17 cellular contexts compared by ENCODE assay signal in the genomic region with DNA sequence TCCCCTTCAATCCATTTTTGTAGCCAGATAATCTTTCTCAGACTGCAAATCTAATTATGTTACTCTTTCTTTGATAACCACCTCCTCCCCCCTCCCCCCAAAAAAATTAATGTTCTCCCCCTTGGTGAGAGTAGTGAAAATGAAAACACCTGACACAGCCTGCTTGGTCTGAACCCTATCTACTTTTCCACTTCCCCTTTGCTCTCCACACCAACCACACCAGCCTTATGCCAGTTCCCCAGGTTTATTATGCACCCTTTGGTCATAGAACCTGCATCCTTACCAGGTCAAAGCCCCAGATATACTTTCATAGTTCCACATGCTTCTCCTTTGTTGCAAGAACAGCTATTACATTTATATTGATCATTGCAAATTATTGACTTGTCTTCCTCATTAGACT. TPM values are rescaled to one million over a fixed set of nuclear protein-coding genes. Genes with fewer than 3 reads are reported as not detected.
DNase-seq lines count a peak whose midpoint lies in the region; ATAC-seq and TF ChIP-seq lines count a peak whose summit lies in the region.
"Had no signal": no experiment of that assay in that cellular context is flagged by ENCODE, and none has a peak within 500 bp of the region (broad histone marks: within the 10 kb centered on the region; RNA-seq: fewer than 3 reads in every experiment).

No MANE protein-coding gene starts in this region.

- POLR2A ChIA-PET in HEK293T (lab: Yijun Ruan, JAX), result no interaction called here

- DNase-seq in RPMI8226 (peak; percentile 62), NCI-H146 (lab: John Stamatoyannopoulos, UW) (no peak), dorsolateral prefrontal cortex (no peak), HEK293T (ENCODE audit: extremely low spot score) (no peak), hepatic stellate cell (ENCODE audit: low spot score) (no peak)
- DNase-seq: activated T-cell treated with anti-CD3 and anti-CD28 coated beads, Interleukin-2, amount 50 U/mL, for 4 hours; anterior cingulate cortex; CD4-positive, alpha-beta T cell; foreskin fibroblast; GOT3; kidney; NCI-H1436 treated with DMSO at 0.1 percent for 48 hours; retina; SK-N-SH had no signal

- H3K27ac ChIP-seq in dorsolateral prefrontal cortex, result no peak overlapping the region

- intact Hi-C loops in dorsolateral prefrontal cortex (cut with DNase I), result no loop called here

- CTCF ChIA-PET in HEK293T (lab: Yijun Ruan, JAX), result no interaction called here

- H3K4me3 ChIP-seq in dorsolateral prefrontal cortex, result no peak overlapping the region

- no peaks in the 10 kb centered on the region for H3K27me3 ChIP-seq in dorsolateral prefrontal cortex

- no peak for TF ChIP-seq CTCF in dorsolateral prefrontal cortex (IDR thresholded peaks at IDR 0.05 in 54 of 56, conservative IDR thresholded peaks at IDR 0.05 in 2 of 56; ENCODE audit: low read depth in 1 of 56, partially characterized antibody in 56 of 56)

- peak; percentile 95 for ATAC-seq in GM18907 (IDR thresholded peaks at IDR 0.05; ENCODE audit: unreplicated experiment)
- ATAC-seq in GM21529 (IDR thresholded peaks at IDR 0.05; ENCODE audit: unreplicated experiment), result peak; percentile 90
- peak; percentile 79 for ATAC-seq in HG03066 (IDR thresholded peaks at IDR 0.05; ENCODE audit: low read depth, unreplicated experiment)
- ATAC-seq: activated T-cell treated with anti-CD3 and anti-CD28 coated beads, Interleukin-2, amount 50 U/mL, for 4 hours had no signal

TF ChIP-seq in HEK293T, 16 proteins besides CTCF, POLR2A, EP300 and RAD21:
- TF ChIP-seq FOXK2 (IDR thresholded peaks at IDR 0.05) (no peak), CTBP1 (IDR thresholded peaks at IDR 0.05; ENCODE audit: borderline replicate concordance) (no peak), ELF4 (IDR thresholded peaks at IDR 0.05) (no peak), LEF1 (IDR thresholded peaks at IDR 0.05; ENCODE audit: borderline replicate concordance) (no peak), FOXM1 (IDR thresholded peaks at IDR 0.05; ENCODE audit: borderline replicate concordance) (no peak), L3MBTL2 (conservative IDR thresholded peaks at IDR 0.05) (no peak), FOXA1 (IDR thresholded peaks at IDR 0.05) (no peak), NFRKB (IDR thresholded peaks at IDR 0.05) (no peak), HDGF (IDR thresholded peaks at IDR 0.05; ENCODE audit: borderline replicate concordance) (no peak), TARDBP (IDR thresholded peaks at IDR 0.05) (no peak), SUZ12 (IDR thresholded peaks at IDR 0.05) (no peak), ARNT (IDR thresholded peaks at IDR 0.05) (no peak), SP1 (IDR thresholded peaks at IDR 0.05) (no peak), ZNF384 (IDR thresholded peaks at IDR 0.05) (no peak), BHLHE40 (IDR thresholded peaks at IDR 0.05; ENCODE audit: borderline replicate concordance) (no peak)
- TF ChIP-seq, protein P1, sequence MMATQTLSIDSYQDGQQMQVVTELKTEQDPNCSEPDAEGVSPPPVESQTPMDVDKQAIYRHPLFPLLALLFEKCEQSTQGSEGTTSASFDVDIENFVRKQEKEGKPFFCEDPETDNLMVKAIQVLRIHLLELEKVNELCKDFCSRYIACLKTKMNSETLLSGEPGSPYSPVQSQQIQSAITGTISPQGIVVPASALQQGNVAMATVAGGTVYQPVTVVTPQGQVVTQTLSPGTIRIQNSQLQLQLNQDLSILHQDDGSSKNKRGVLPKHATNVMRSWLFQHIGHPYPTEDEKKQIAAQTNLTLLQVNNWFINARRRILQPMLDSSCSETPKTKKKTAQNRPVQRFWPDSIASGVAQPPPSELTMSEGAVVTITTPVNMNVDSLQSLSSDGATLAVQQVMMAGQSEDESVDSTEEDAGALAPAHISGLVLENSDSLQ (IDR thresholded peaks at IDR 0.05), result no peak

RNA-seq across cellular contexts. Expression of a gene that starts 19.4 kb away (rescaled TPM):
- total RNA-seq in dorsolateral prefrontal cortex, result 10 to 100 TPM; 12.0 to 56.7 (median 33.2) TPM

RNA-seq across cellular contexts. Expression of a gene that starts 53.5 kb away (rescaled TPM):
- 1 to 10 TPM in 44 of 120 experiments, under 1 TPM in 48, not detected in 28; 0.15 to 3.5 (median 0.94) TPM for total RNA-seq in dorsolateral prefrontal cortex
- total RNA-seq: activated T-cell treated with anti-CD3 and anti-CD28 coated beads, Interleukin-2, amount 50 U/mL, for 4 hours had no signal
